In genomic region chr9:123310551-123311249, GRCh38 we compare ENCODE assay signal across 24 cellular contexts. TPM values are rescaled to one million over a fixed set of nuclear protein-coding genes. Genes with fewer than 3 reads are reported as not detected.
A peak's percentile ranks its signal among the peaks of the same experiment; 100 is the strongest.
DNase-seq lines count a peak whose midpoint lies in the region; ATAC-seq, FAIRE-seq and TF ChIP-seq lines count a peak whose summit lies in the region.
"Had no signal": no experiment of that assay in that cellular context is flagged by ENCODE, and none has a peak within 500 bp of the region (broad histone marks: within the 10 kb centered on the region; RNA-seq: fewer than 3 reads in every experiment).

No MANE protein-coding gene starts in this region.

- H2AFZ ChIP-seq in K562 (ENCODE audit: low read depth, low read length) = peak overlapping the region; percentile 55
- H2AFZ ChIP-seq: GM23248 had no signal

- H3K4me3 ChIP-seq in K562 (no peak overlapping the region), gastrocnemius medialis (no peak overlapping the region)
- H3K4me3 ChIP-seq: GM23248, SJCRH30 had no signal

- H3K9me1 ChIP-seq in K562 (ENCODE audit: control insufficient read depth, insufficient read depth, low read length) = no peaks in the 10 kb centered on the region

- H3K4me2 ChIP-seq in K562 (ENCODE audit: insufficient read depth, low read length) = no peak overlapping the region

- POLR2A ChIA-PET in K562 (lab: Yijun Ruan, JAX) = interaction anchor here (0.8 kb wide), 1 partner anchor 10 kb away, joined by 3 read pairs; no protein-coding TSS in a partner anchor

- in situ Hi-C loops in K562 (cut with MboI) = no loop called here
- in situ Hi-C loops in gastrocnemius medialis (cut with MboI; ENCODE audit: low sequenced_read_pairs in 4 of 4) = no loop called here

- TF ChIP-seq RAD21 in K562 (CRISPR knock-in tag; conservative IDR thresholded peaks at IDR 0.05 in 1 of 2, IDR thresholded peaks at IDR 0.05 in 1 of 2) = no peak

- H3K4me1 Mint-ChIP-seq in nephron = peaks cover 31% of the 10 kb centered on the region

- no peaks in the 10 kb centered on the region for H3K9me3 Mint-ChIP-seq in nephron
- H3K9me3 Mint-ChIP-seq: CD4-positive, alpha-beta T cell had no signal

- no peaks in the 10 kb centered on the region for H4K20me1 ChIP-seq in K562 (replicated peaks; ENCODE audit: control insufficient read depth, insufficient read depth, low read length)

- peaks cover 6% of the 10 kb centered on the region for H3K27me3 Mint-ChIP-seq in nephron (ENCODE audit: low read depth)
- H3K27me3 Mint-ChIP-seq: CD4-positive, alpha-beta T cell had no signal

- peaks cover 24 to 39% of the 10 kb centered on the region in 2 experiments for H3K4me1 ChIP-seq in K562 (replicated peaks in 1 of 2; ENCODE audit: control insufficient read depth in 2 of 2, insufficient read depth in 2 of 2, low read length in 2 of 2)
- H3K4me1 ChIP-seq in gastrocnemius medialis = peaks cover 46 to 54% of the 10 kb centered on the region in 2 donors
- H3K4me1 ChIP-seq: SJCRH30 had no signal

- peak overlapping the region; percentile 37 to 60 (median 48) for H3K27ac Mint-ChIP-seq in nephron
- H3K27ac Mint-ChIP-seq: CD4-positive, alpha-beta T cell had no signal

- H3K27me3 ChIP-seq in K562 (ENCODE audit: control insufficient read depth in 2 of 2, insufficient read depth in 2 of 2, low read length in 2 of 2) = no peaks in the 10 kb centered on the region; a peak in 1 of 5 replicates
- H3K27me3 ChIP-seq in gastrocnemius medialis = no peaks in the 10 kb centered on the region

- peak; percentile 13 to 41 for DNase-seq in NCI-H526 (lab: John Stamatoyannopoulos, UW)
- no peak for DNase-seq in NCI-H526 treated with DMSO at 0.1 percent for 48 hours (lab: John Stamatoyannopoulos, UW)
- no peak for DNase-seq in K562 (ENCODE audit: extremely low read depth in 1 of 4, low spot score in 3 of 4)
- DNase-seq in gastrocnemius medialis = no peak
- DNase-seq in NCI-H446 (lab: John Stamatoyannopoulos, UW) = no peak
- DNase-seq: CD4-positive, alpha-beta T cell; DMS153; GDM1; GM23248; KBM-7; NCI-H1417; NCI-H187; NCI-H2107; NCI-H510A treated with DMSO at 0.1 percent for 48 hours; PC-3; RPMI8226; SJCRH30 had no signal

- no peak for TF ChIP-seq EP300 in K562 (IDR thresholded peaks at IDR 0.05; ENCODE audit: low read length)

- intact Hi-C loops in K562 (cut with micrococcal nuclease) = no loop called here
- intact Hi-C loops in gastrocnemius medialis (cut with DNase I; ENCODE audit: low total_unique reads) = no loop called here

- H3K9ac ChIP-seq in K562 (ENCODE audit: insufficient read depth in 1 of 2, low read depth in 2 of 2, low read length in 2 of 2) = no peak overlapping the region
- H3K9ac ChIP-seq: GM23248 had no signal

- TF ChIP-seq POLR2A in K562 (conservative IDR thresholded peaks at IDR 0.05) = no peak
- no peak for TF ChIP-seq POLR2A in gastrocnemius medialis (IDR thresholded peaks at IDR 0.05)

- no peaks in the 10 kb centered on the region for H3K36me3 Mint-ChIP-seq in nephron (ENCODE audit: low read depth)

- 23% methylated on average over 4 of the region's 4 CpGs for WGBS in K562 (ENCODE audit: insufficient coverage, low coverage, missing lambda C conversion rate)

- H3K9me3 ChIP-seq in K562 (replicated peaks; ENCODE audit: control insufficient read depth, insufficient read depth, low read depth, low read length) (no peaks in the 10 kb centered on the region), gastrocnemius medialis (no peaks in the 10 kb centered on the region)
- H3K9me3 ChIP-seq: SJCRH30 had no signal

- ATAC-seq in K562 (no peak), gastrocnemius medialis (no peak), HG03108 (IDR thresholded peaks at IDR 0.05; ENCODE audit: unreplicated experiment) (no peak), HG03378 (IDR thresholded peaks at IDR 0.05; ENCODE audit: unreplicated experiment) (no peak)
- ATAC-seq: HCT116, PC-3 had no signal

- FAIRE-seq in K562 (lab: Jason Lieb, UNC) = no peak
- FAIRE-seq: GM19239 had no signal

- H3K27ac ChIP-seq in K562 (ENCODE audit: extremely low read depth, low read depth, low read length) (no peak overlapping the region), gastrocnemius medialis (peak overlapping the region; percentile 60 to 86 (median 68))
- H3K27ac ChIP-seq: 22Rv1, GM23248, SJCRH30 had no signal

- no peaks in the 10 kb centered on the region for H3K36me3 ChIP-seq in K562 (ENCODE audit: control insufficient read depth, insufficient read depth, low read length)
- H3K36me3 ChIP-seq in gastrocnemius medialis = no peaks in the 10 kb centered on the region
- H3K36me3 ChIP-seq: SJCRH30 had no signal

- H3K4me3 Mint-ChIP-seq in nephron = no peak overlapping the region
- H3K4me3 Mint-ChIP-seq: CD4-positive, alpha-beta T cell had no signal

- no TSS peak for BruUV-seq in K562 (replicated peaks; lab: Mats Ljungman, UMichigan)

- no peak for TF ChIP-seq CTCF in K562 (IDR thresholded peaks at IDR 0.05 in 2 of 3, conservative IDR thresholded peaks at IDR 0.05 in 1 of 3; ENCODE audit: insufficient read depth in 2 of 3, low read depth in 1 of 3, low read length in 3 of 3)
- no peak for TF ChIP-seq CTCF in nephron (IDR thresholded peaks at IDR 0.05; ENCODE audit: unreplicated experiment in 3 of 3)
- no peak for TF ChIP-seq CTCF in gastrocnemius medialis (IDR thresholded peaks at IDR 0.05 in 4 of 5, conservative IDR thresholded peaks at IDR 0.05 in 1 of 5)

- H3K79me2 ChIP-seq in K562 (ENCODE audit: control insufficient read depth, insufficient read depth, low read length) = no peaks in the 10 kb centered on the region; the same call in 2 of the 3 replicates

- CTCF ChIA-PET in K562 (lab: Yijun Ruan, JAX; ENCODE audit: low intra/inter-chr PET ratio) = no interaction called here

TF ChIP-seq in K562, 482 proteins besides CTCF, POLR2A, EP300 and RAD21:
- TF ChIP-seq ZNF121 (CRISPR knock-in tag; conservative IDR thresholded peaks at IDR 0.05) (peak; percentile 62), FOXJ2 (tag; IDR thresholded peaks at IDR 0.05) (no peak)

RNA-seq across cellular contexts. Expression of gene STRBP, which starts 42.3 kb away (rescaled TPM):
- 46.0 and 136 TPM in 2 replicates for total RNA-seq in K562 (2011; cell fraction: chromatin; rRNA removed; ENCODE audit: low replicate concordance)
- 19.3 and 35.9 TPM in 2 replicates for total RNA-seq in K562 (2011; cell fraction: nucleolus; rRNA removed)
- total RNA-seq in K562 (2011; cell fraction: nucleoplasm; rRNA removed) = 54.3 and 86.7 TPM in 2 replicates
- total RNA-seq in K562 (2014; rRNA removed) = 53.8 and 55.9 TPM in 2 replicates
- total RNA-seq in K562 (2014; rRNA removed; fragmentation: Illumina TruSeq; extraction: Trizol) = 84.0 and 87.4 TPM in 2 replicates
- total RNA-seq in K562 (2015; rRNA removed; fragmentation: Illumina TruSeq; extraction: Trizol) = 67.9 and 75.3 TPM in 2 replicates
- 66.5 and 73.5 TPM in 2 replicates for total RNA-seq in K562 (2021)
- polyA plus RNA-seq in K562 (2011; rRNA removed) = 54.7 and 72.2 TPM in 2 replicates
- 13.6 and 21.7 TPM in 2 replicates for polyA plus RNA-seq in K562 (2011; cell fraction: cytosol; rRNA removed)
- polyA plus RNA-seq in K562 (2011; cell fraction: nucleus; rRNA removed) = 71.8 and 82.8 TPM in 2 replicates
- polyA plus RNA-seq in K562 (2012) = 64.9 and 101 TPM in 2 replicates
- polyA plus RNA-seq in K562 (2014; fragmentation: Illumina TruSeq; extraction: Trizol) = 56.1 and 70.2 TPM in 2 replicates
- 10 to 100 TPM; 27.7 to 27.8 TPM for polyA plus RNA-seq in K562 (2014; fragmentation: Nextera tagmentation; extraction: Ambion mirVana)
- polyA plus RNA-seq in K562 (2014; rRNA removed) = 52.1 and 56.0 TPM in 2 replicates
- polyA minus RNA-seq in K562 (2011; rRNA and poly(A)+ RNA removed) = 77.1 and 87.7 TPM in 2 replicates
- 22.9 and 56.2 TPM in 2 replicates for polyA minus RNA-seq in K562 (2011; cell fraction: cytosol; rRNA and poly(A)+ RNA removed)
- polyA minus RNA-seq in K562 (2011; cell fraction: nucleus; rRNA and poly(A)+ RNA removed) = 30.8 and 58.6 TPM in 2 replicates
- 10 to 100 TPM in 2 of 4 donors, 1 to 10 TPM in 2; 5.0 to 25.0 (median 13.2) TPM for total RNA-seq in gastrocnemius medialis

RNA-seq across cellular contexts. Expression of gene CRB2, which starts 45.3 kb away (rescaled TPM):
- 0.67 and 3.0 TPM in 2 replicates for total RNA-seq in K562 (2011; cell fraction: chromatin; rRNA removed; ENCODE audit: low replicate concordance)
- 2.5 and 3.2 TPM in 2 replicates for total RNA-seq in K562 (2011; cell fraction: nucleolus; rRNA removed)
- 0.76 and 0.88 TPM in 2 replicates for total RNA-seq in K562 (2011; cell fraction: nucleoplasm; rRNA removed)
- total RNA-seq in K562 (2014; rRNA removed) (0.53 and 0.64 TPM in 2 replicates), K562 (2014; rRNA removed; fragmentation: Illumina TruSeq; extraction: Trizol) (0.13 and 0.18 TPM in 2 replicates), K562 (2015; rRNA removed; fragmentation: Illumina TruSeq; extraction: Trizol) (0.25 and 0.38 TPM in 2 replicates), K562 (2021) (1.2 and 1.3 TPM in 2 replicates), gastrocnemius medialis (not detected)
- polyA plus RNA-seq in K562 (2011; rRNA removed) (0.18 and 0.28 TPM in 2 replicates), K562 (2014; fragmentation: Illumina TruSeq; extraction: Trizol) (0.13 and 0.29 TPM in 2 replicates), K562 (2014; fragmentation: Nextera tagmentation; extraction: Ambion mirVana) (not detected), K562 (2014; rRNA removed) (0.43 and 0.44 TPM in 2 replicates)
- polyA plus RNA-seq in K562 (2011; cell fraction: cytosol; rRNA removed) = 0.19 and 0.67 TPM in 2 replicates
- polyA plus RNA-seq in K562 (2011; cell fraction: nucleus; rRNA removed) = 1.3 and 2.9 TPM in 2 replicates
- 0.25 and 0.68 TPM in 2 replicates for polyA plus RNA-seq in K562 (2012)
- polyA minus RNA-seq in K562 (2011; rRNA and poly(A)+ RNA removed) = 0.24 and 0.91 TPM in 2 replicates
- polyA minus RNA-seq in K562 (2011; cell fraction: cytosol; rRNA and poly(A)+ RNA removed) = 1.3 and 2.3 TPM in 2 replicates
- polyA minus RNA-seq in K562 (2011; cell fraction: nucleus; rRNA and poly(A)+ RNA removed) = 1.1 and 1.2 TPM in 2 replicates
- total RNA-seq: CD4-positive, alpha-beta T cell; GM23248; PC-3 had no signal
- polyA plus RNA-seq: AG04450, GM23248 had no signal

Comparison
In these comparisons a context has a peak if more than half of its experiments do, and no peak if none do; other contexts are left out.
1. DNase-seq: peak in NCI-H526 (2 of 2); none in NCI-H526 treated with DMSO at 0.1 percent for 48 hours (single experiment), K562 (0 of 4), gastrocnemius medialis (0 of 2) and NCI-H446 (0 of 2).